Comparison of ENCODE assay signal across 1 cellular context in genomic region chr17:75207760-75208159, GRCh38.
TF ChIP-seq lines count a peak whose summit lies in the region.

No MANE protein-coding gene starts in this region.

TF ChIP-seq in IMR-90, 13 proteins besides CTCF, POLR2A, EP300 and RAD21:
- TF ChIP-seq CEBPB (IDR thresholded peaks at IDR 0.05; ENCODE audit: low read depth, low read length), result 0 out of 2 replicates have a peak, but pooled peaks have one; percentile 15
- TF ChIP-seq RCOR1 (IDR thresholded peaks at IDR 0.05; ENCODE audit: insufficient replicate concordance, low read length), result no peak
